Comparison of ENCODE assay signal across 8 cellular contexts in genomic region chr2:96832751-96833507, GRCh38. TPM values are rescaled to one million over a fixed set of nuclear protein-coding genes. Genes with fewer than 3 reads are reported as not detected.
DNase-seq lines count a peak whose midpoint lies in the region; ATAC-seq, FAIRE-seq and TF ChIP-seq lines count a peak whose summit lies in the region.

No MANE protein-coding gene starts in this region.

- ATAC-seq in right cardiac atrium = peak; percentile 68 to 70
- ATAC-seq in HG02571 (IDR thresholded peaks at IDR 0.05; ENCODE audit: unreplicated experiment) = no peak
- ATAC-seq in GM21447 (IDR thresholded peaks at IDR 0.05; ENCODE audit: unreplicated experiment) = no peak

- H3K4me1 ChIP-seq in Peyer's patch (peaks cover 0 to 8% (median 0%) of the 10 kb centered on the region in 4 donors), right cardiac atrium (ENCODE audit: control insufficient read depth, insufficient read depth, low read length) (peaks cover 7% of the 10 kb centered on the region), skeletal muscle tissue (ENCODE audit: control insufficient read depth in 3 of 3, insufficient read depth in 3 of 3, low read length in 3 of 3) (peaks cover 18 to 30% (median 21%) of the 10 kb centered on the region in 3 donors)

- peak overlapping the region in 2 of 3 donors; percentile 23 to 75 for H3K9ac ChIP-seq in skeletal muscle tissue (ENCODE audit: low read depth in 1 of 3, low read length in 3 of 3)

- no peaks in the 10 kb centered on the region for H3K9me3 ChIP-seq in Peyer's patch
- no peaks in the 10 kb centered on the region for H3K9me3 ChIP-seq in right cardiac atrium (ENCODE audit: control insufficient read depth, low read length)
- no peaks in the 10 kb centered on the region for H3K9me3 ChIP-seq in skeletal muscle tissue (ENCODE audit: control insufficient read depth in 3 of 3, low read length in 3 of 3)

- 44% methylated on average over 18 of the region's 18 CpGs for WGBS in right cardiac atrium

- H3K4me3 ChIP-seq in Peyer's patch (no peak overlapping the region), right cardiac atrium (ENCODE audit: low read length) (no peak overlapping the region), skeletal muscle tissue (ENCODE audit: low read length in 3 of 3) (peak overlapping the region in 2 of 3 donors; percentile 10 to 60)

- FAIRE-seq in HTR-8/SVneo (lab: Jason Lieb, UNC) = peak; percentile 96

- TF ChIP-seq POLR2A in Peyer's patch (IDR thresholded peaks at IDR 0.05) (no peak), erythroblast (IDR thresholded peaks at IDR 0.05; ENCODE audit: low read length) (no peak)

- intact Hi-C loops in right cardiac atrium (cut with DNase I) = no loop called here

- no peak for TF ChIP-seq CTCF in Peyer's patch (IDR thresholded peaks at IDR 0.05)

- peaks cover 0 to 70% (median 0%) of the 10 kb centered on the region in 3 donors for H3K36me3 ChIP-seq in Peyer's patch
- peaks cover 40 to 51% (median 40%) of the 10 kb centered on the region in 3 donors for H3K36me3 ChIP-seq in skeletal muscle tissue (ENCODE audit: control insufficient read depth in 3 of 3, insufficient read depth in 3 of 3, low read length in 3 of 3)

- peak; percentile 92 for DNase-seq in HTR-8/SVneo (ENCODE audit: insufficient read length, low spot score)
- peak in 2 of 3 donors; percentile 72 to 76 for DNase-seq in Peyer's patch
- peak; percentile 78 to 90 (median 85) for DNase-seq in right cardiac atrium
- no peak for DNase-seq in COLO829 (ENCODE audit: low spot score)
- no peak for DNase-seq in erythroblast (lab: John Stamatoyannopoulos, UW)

- H3K27me3 ChIP-seq in Peyer's patch = no peaks in the 10 kb centered on the region
- H3K27me3 ChIP-seq in right cardiac atrium (ENCODE audit: control insufficient read depth, insufficient read depth) = no peaks in the 10 kb centered on the region
- H3K27me3 ChIP-seq in skeletal muscle tissue (ENCODE audit: control insufficient read depth in 3 of 3, insufficient read depth in 3 of 3, low read length in 3 of 3) = no peaks in the 10 kb centered on the region

- H3K27ac ChIP-seq in Peyer's patch (peak overlapping the region in 3 of 4 donors; percentile 9 to 50 (median 20)), right cardiac atrium (ENCODE audit: low read length) (peak overlapping the region; percentile 18), skeletal muscle tissue (ENCODE audit: low read depth, low read length) (peak overlapping the region; percentile 59)

RNA-seq across cellular contexts. Expression of gene ANKRD23, which starts 10.9 kb away (rescaled TPM):
- total RNA-seq in Peyer's patch (10 to 100 TPM in 2 of 4 donors, 1 to 10 TPM in 2; 7.4 to 14.0 (median 8.9) TPM), right cardiac atrium (10 to 100 TPM in 3 of 4 donors, 1 to 10 TPM in 1; 8.2 to 27.7 (median 17.3) TPM), skeletal muscle tissue (5.2 TPM)
- 27.0 TPM for polyA plus RNA-seq in right cardiac atrium

RNA-seq across cellular contexts. Expression of gene CNNM3, which starts 16.9 kb away (rescaled TPM):
- total RNA-seq in Peyer's patch = 100 to 1,000 TPM in 1 of 4 donors, 10 to 100 TPM in 3; 29.8 to 108 (median 44.8) TPM
- total RNA-seq in right cardiac atrium = 10 to 100 TPM in 3 of 4 donors, 1 to 10 TPM in 1; 8.6 to 14.5 (median 11.5) TPM
- 7.2 TPM for polyA plus RNA-seq in right cardiac atrium
- total RNA-seq in skeletal muscle tissue = 4.2 TPM

RNA-seq across cellular contexts. Expression of gene ANKRD39, which starts 24.9 kb away (rescaled TPM):
- total RNA-seq in Peyer's patch = 10 to 100 TPM in 3 of 4 donors, 1 to 10 TPM in 1; 5.8 to 17.3 (median 15.4) TPM
- 10 to 100 TPM; 11.8 to 17.3 (median 14.1) TPM for total RNA-seq in right cardiac atrium
- 23.3 TPM for polyA plus RNA-seq in right cardiac atrium
- 3.7 TPM for total RNA-seq in skeletal muscle tissue

RNA-seq across cellular contexts. Expression of gene SEMA4C, which starts 37.0 kb away (rescaled TPM):
- total RNA-seq in Peyer's patch (10 to 100 TPM in 3 of 4 donors, 1 to 10 TPM in 1; 4.2 to 19.0 (median 13.9) TPM), right cardiac atrium (10 to 100 TPM; 22.0 to 28.5 (median 24.5) TPM), skeletal muscle tissue (29.7 TPM)
- polyA plus RNA-seq in right cardiac atrium = 19.3 TPM

Comparison
In these comparisons a context has a peak if more than half of its experiments do, and no peak if none do; other contexts are left out.
1. DNase-seq: peak in HTR-8/SVneo (single experiment), Peyer's patch (2 of 3) and right cardiac atrium (3 of 3); none in COLO829 (single experiment) and erythroblast (0 of 2).
2. H3K4me3 ChIP-seq: peak in skeletal muscle tissue (2 of 3); none in Peyer's patch (0 of 4) and right cardiac atrium (single experiment).
3. ATAC-seq: peak in right cardiac atrium (2 of 2); none in HG02571 (single experiment) and GM21447 (single experiment).
4. Peak in every context shown above with its lines, with median percentiles within 50 percentile points of each other: H3K27ac ChIP-seq.